In genomic region chr5:16465544-16466432, GRCh38 we compare ENCODE assay signal across 1 cellular context.
TF ChIP-seq lines count a peak whose summit lies in the region.

A gene with protein sequence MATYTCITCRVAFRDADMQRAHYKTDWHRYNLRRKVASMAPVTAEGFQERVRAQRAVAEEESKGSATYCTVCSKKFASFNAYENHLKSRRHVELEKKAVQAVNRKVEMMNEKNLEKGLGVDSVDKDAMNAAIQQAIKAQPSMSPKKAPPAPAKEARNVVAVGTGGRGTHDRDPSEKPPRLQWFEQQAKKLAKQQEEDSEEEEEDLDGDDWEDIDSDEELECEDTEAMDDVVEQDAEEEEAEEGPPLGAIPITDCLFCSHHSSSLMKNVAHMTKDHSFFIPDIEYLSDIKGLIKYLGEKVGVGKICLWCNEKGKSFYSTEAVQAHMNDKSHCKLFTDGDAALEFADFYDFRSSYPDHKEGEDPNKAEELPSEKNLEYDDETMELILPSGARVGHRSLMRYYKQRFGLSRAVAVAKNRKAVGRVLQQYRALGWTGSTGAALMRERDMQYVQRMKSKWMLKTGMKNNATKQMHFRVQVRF (minus strand): TSS chr5:16465800. CDS start chr5:16465665, 135 bp downstream.

TF ChIP-seq in HepG2, 621 proteins besides CTCF, POLR2A, EP300 and RAD21 (continued from another document and continues in another):
- TF ChIP-seq ZBTB37 (CRISPR knock-in tag; IDR thresholded peaks at IDR 0.05) = no peak
- TF ChIP-seq, protein P1, sequence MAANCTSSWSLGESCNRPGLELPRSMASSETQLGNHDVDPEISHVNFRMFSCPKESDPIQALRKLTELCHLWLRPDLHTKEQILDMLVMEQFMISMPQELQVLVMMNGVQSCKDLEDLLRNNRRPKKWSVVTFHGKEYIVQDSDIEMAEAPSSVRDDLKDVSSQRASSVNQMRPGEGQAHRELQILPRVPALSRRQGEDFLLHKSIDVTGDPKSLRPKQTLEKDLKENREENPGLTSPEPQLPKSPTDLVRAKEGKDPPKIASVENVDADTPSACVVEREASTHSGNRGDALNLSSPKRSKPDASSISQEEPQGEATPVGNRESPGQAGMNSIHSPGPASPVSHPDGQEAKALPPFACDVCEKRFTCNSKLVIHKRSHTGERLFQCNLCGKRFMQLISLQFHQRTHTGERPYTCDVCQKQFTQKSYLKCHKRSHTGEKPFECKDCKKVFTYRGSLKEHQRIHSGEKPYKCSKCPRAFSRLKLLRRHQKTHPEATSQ (CRISPR knock-in tag; IDR thresholded peaks at IDR 0.05; ENCODE audit: borderline replicate concordance) = no peak
- peak; percentile 62; the same call in 1 of the 2 replicates for TF ChIP-seq ZBTB20 (CRISPR knock-in tag; IDR thresholded peaks at IDR 0.05; ENCODE audit: borderline replicate concordance, low read depth)
- TF ChIP-seq JUND (CRISPR knock-in tag; IDR thresholded peaks at IDR 0.05) = no peak
- TF ChIP-seq, protein P2, sequence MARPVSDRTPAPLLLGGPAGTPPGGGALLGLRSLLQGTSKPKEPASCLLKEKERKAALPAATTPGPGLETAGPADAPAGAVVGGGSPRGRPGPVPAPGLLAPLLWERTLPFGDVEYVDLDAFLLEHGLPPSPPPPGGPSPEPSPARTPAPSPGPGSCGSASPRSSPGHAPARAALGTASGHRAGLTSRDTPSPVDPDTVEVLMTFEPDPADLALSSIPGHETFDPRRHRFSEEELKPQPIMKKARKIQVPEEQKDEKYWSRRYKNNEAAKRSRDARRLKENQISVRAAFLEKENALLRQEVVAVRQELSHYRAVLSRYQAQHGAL (CRISPR knock-in tag; IDR thresholded peaks at IDR 0.05; ENCODE audit: not compliant biosample characterization) = no peak
- TF ChIP-seq HMG20A (CRISPR knock-in tag; IDR thresholded peaks at IDR 0.05; ENCODE audit: borderline replicate concordance) = no peak
- peak; percentile 82; the same call in 1 of the 2 replicates for TF ChIP-seq NCOA1 (CRISPR knock-in tag; IDR thresholded peaks at IDR 0.05)
- TF ChIP-seq ZNF30 (CRISPR knock-in tag; IDR thresholded peaks at IDR 0.05) = no peak
- peak; percentile 74; the same call in 1 of the 2 replicates for TF ChIP-seq ZNF782 (CRISPR knock-in tag; IDR thresholded peaks at IDR 0.05; ENCODE audit: borderline replicate concordance)
- no peak for TF ChIP-seq MATR3 (CRISPR knock-in tag; IDR thresholded peaks at IDR 0.05)
- TF ChIP-seq ZNF33A (CRISPR knock-in tag; IDR thresholded peaks at IDR 0.05; ENCODE audit: borderline replicate concordance) = no peak
- no peak for TF ChIP-seq ZC3H4 (CRISPR knock-in tag; IDR thresholded peaks at IDR 0.05; ENCODE audit: borderline replicate concordance)
- TF ChIP-seq ZNF235 (CRISPR knock-in tag; IDR thresholded peaks at IDR 0.05; ENCODE audit: borderline replicate concordance) = peak; percentile 79; the same call in 1 of the 2 replicates
- TF ChIP-seq, protein P3, sequence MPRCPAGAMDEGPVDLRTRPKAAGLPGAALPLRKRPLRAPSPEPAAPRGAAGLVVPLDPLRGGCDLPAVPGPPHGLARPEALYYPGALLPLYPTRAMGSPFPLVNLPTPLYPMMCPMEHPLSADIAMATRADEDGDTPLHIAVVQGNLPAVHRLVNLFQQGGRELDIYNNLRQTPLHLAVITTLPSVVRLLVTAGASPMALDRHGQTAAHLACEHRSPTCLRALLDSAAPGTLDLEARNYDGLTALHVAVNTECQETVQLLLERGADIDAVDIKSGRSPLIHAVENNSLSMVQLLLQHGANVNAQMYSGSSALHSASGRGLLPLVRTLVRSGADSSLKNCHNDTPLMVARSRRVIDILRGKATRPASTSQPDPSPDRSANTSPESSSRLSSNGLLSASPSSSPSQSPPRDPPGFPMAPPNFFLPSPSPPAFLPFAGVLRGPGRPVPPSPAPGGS (CRISPR knock-in tag; IDR thresholded peaks at IDR 0.05) = peak; percentile 57; the same call in 1 of the 2 replicates
- TF ChIP-seq, protein P4, sequence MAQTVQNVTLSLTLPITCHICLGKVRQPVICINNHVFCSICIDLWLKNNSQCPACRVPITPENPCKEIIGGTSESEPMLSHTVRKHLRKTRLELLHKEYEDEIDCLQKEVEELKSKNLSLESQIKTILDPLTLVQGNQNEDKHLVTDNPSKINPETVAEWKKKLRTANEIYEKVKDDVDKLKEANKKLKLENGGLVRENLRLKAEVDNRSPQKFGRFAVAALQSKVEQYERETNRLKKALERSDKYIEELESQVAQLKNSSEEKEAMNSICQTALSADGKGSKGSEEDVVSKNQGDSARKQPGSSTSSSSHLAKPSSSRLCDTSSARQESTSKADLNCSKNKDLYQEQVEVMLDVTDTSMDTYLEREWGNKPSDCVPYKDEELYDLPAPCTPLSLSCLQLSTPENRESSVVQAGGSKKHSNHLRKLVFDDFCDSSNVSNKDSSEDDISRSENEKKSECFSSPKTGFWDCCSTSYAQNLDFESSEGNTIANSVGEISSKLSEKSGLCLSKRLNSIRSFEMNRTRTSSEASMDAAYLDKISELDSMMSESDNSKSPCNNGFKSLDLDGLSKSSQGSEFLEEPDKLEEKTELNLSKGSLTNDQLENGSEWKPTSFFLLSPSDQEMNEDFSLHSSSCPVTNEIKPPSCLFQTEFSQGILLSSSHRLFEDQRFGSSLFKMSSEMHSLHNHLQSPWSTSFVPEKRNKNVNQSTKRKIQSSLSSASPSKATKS (CRISPR knock-in tag; IDR thresholded peaks at IDR 0.05) = no peak
- TF ChIP-seq, protein P5, sequence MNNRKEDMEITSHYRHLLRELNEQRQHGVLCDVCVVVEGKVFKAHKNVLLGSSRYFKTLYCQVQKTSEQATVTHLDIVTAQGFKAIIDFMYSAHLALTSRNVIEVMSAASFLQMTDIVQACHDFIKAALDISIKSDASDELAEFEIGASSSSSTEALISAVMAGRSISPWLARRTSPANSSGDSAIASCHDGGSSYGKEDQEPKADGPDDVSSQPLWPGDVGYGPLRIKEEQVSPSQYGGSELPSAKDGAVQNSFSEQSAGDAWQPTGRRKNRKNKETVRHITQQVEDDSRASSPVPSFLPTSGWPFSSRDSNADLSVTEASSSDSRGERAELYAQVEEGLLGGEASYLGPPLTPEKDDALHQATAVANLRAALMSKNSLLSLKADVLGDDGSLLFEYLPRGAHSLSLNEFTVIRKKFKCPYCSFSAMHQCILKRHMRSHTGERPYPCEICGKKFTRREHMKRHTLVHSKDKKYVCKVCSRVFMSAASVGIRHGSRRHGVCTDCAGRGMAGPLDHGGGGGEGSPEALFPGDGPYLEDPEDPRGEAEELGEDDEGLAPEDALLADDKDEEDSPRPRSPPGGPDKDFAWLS (CRISPR knock-in tag; IDR thresholded peaks at IDR 0.05; ENCODE audit: borderline replicate concordance) = no peak
- no peak for TF ChIP-seq ZNF468 (CRISPR knock-in tag; IDR thresholded peaks at IDR 0.05)
- TF ChIP-seq ZNF598 (CRISPR knock-in tag; IDR thresholded peaks at IDR 0.05; ENCODE audit: borderline replicate concordance) = peak; percentile 31; the same call in 1 of the 2 replicates
- TF ChIP-seq SNAI1 (CRISPR knock-in tag; IDR thresholded peaks at IDR 0.05; ENCODE audit: borderline replicate concordance) = peak; percentile 72; the same call in 1 of the 2 replicates
- no peak for TF ChIP-seq PLRG1 (conservative IDR thresholded peaks at IDR 0.05)
- TF ChIP-seq WIZ (CRISPR knock-in tag; IDR thresholded peaks at IDR 0.05) = no peak
- TF ChIP-seq ZFP62 (CRISPR knock-in tag; IDR thresholded peaks at IDR 0.05) = no peak
- TF ChIP-seq HES4 (CRISPR knock-in tag; IDR thresholded peaks at IDR 0.05; ENCODE audit: borderline replicate concordance) = peak; percentile 87
- 0 out of 2 replicates have a peak, but pooled peaks have one; percentile 6 for TF ChIP-seq ZNF33B (CRISPR knock-in tag; IDR thresholded peaks at IDR 0.05)
- TF ChIP-seq ZSCAN31 (CRISPR knock-in tag; IDR thresholded peaks at IDR 0.05; ENCODE audit: low read depth) = peak; percentile 93
- peak; percentile 82; the same call in 1 of the 2 replicates for TF ChIP-seq ZNF350 (CRISPR knock-in tag; IDR thresholded peaks at IDR 0.05; ENCODE audit: borderline replicate concordance, low read depth)
- TF ChIP-seq EHMT2 (IDR thresholded peaks at IDR 0.05; ENCODE audit: borderline replicate concordance, low read depth, low read length) = no peak
- TF ChIP-seq, protein P6, sequence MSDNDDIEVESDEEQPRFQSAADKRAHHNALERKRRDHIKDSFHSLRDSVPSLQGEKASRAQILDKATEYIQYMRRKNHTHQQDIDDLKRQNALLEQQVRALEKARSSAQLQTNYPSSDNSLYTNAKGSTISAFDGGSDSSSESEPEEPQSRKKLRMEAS (IDR thresholded peaks at IDR 0.05) = peak; percentile 75
- TF ChIP-seq U2AF2 (IDR thresholded peaks at IDR 0.05; ENCODE audit: low read depth, low read length) = no peak
- no peak for TF ChIP-seq PAF1 (CRISPR knock-in tag; IDR thresholded peaks at IDR 0.05)
- peak; percentile 97 for TF ChIP-seq PHF20 (CRISPR knock-in tag; IDR thresholded peaks at IDR 0.05)
- peak; percentile 49 for TF ChIP-seq ATF7-NPFF (CRISPR knock-in tag; IDR thresholded peaks at IDR 0.05; ENCODE audit: low read depth)
- TF ChIP-seq, protein P7, sequence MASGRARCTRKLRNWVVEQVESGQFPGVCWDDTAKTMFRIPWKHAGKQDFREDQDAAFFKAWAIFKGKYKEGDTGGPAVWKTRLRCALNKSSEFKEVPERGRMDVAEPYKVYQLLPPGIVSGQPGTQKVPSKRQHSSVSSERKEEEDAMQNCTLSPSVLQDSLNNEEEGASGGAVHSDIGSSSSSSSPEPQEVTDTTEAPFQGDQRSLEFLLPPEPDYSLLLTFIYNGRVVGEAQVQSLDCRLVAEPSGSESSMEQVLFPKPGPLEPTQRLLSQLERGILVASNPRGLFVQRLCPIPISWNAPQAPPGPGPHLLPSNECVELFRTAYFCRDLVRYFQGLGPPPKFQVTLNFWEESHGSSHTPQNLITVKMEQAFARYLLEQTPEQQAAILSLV (CRISPR knock-in tag; IDR thresholded peaks at IDR 0.05; ENCODE audit: borderline replicate concordance) = no peak
- peak; percentile 80 for TF ChIP-seq TBX2 (CRISPR knock-in tag; IDR thresholded peaks at IDR 0.05; ENCODE audit: borderline replicate concordance)
- TF ChIP-seq, protein P8, sequence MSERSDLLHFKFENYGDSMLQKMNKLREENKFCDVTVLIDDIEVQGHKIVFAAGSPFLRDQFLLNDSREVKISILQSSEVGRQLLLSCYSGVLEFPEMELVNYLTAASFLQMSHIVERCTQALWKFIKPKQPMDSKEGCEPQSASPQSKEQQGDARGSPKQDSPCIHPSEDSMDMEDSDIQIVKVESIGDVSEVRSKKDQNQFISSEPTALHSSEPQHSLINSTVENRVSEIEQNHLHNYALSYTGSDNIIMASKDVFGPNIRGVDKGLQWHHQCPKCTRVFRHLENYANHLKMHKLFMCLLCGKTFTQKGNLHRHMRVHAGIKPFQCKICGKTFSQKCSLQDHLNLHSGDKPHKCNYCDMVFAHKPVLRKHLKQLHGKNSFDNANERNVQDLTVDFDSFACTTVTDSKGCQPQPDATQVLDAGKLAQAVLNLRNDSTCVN (CRISPR knock-in tag; IDR thresholded peaks at IDR 0.05; ENCODE audit: borderline replicate concordance) = peak; percentile 62; the same call in 1 of the 2 replicates
- no peak for TF ChIP-seq HNRNPUL1 (IDR thresholded peaks at IDR 0.05; ENCODE audit: low read depth, low read length)
- no peak for TF ChIP-seq ZMYM3 (CRISPR knock-in tag; IDR thresholded peaks at IDR 0.05)
- no peak for TF ChIP-seq ZNF580 (CRISPR knock-in tag; IDR thresholded peaks at IDR 0.05; ENCODE audit: borderline replicate concordance, low read depth)
- peak; percentile 98 for TF ChIP-seq HDAC1 (CRISPR knock-in tag; IDR thresholded peaks at IDR 0.05)
- TF ChIP-seq TCF7L2 (IDR thresholded peaks at IDR 0.05; ENCODE audit: low read depth, low read length) = no peak
- TF ChIP-seq ZNF432 (CRISPR knock-in tag; IDR thresholded peaks at IDR 0.05; ENCODE audit: borderline replicate concordance) = no peak
- TF ChIP-seq NFYC (CRISPR knock-in tag; IDR thresholded peaks at IDR 0.05) = peak; percentile 68
- no peak; the same call in 1 of the 2 replicates for TF ChIP-seq ZSCAN20 (CRISPR knock-in tag; IDR thresholded peaks at IDR 0.05; ENCODE audit: borderline replicate concordance)
- TF ChIP-seq JDP2 (CRISPR knock-in tag; IDR thresholded peaks at IDR 0.05; ENCODE audit: borderline replicate concordance) = no peak
- no peak for TF ChIP-seq TOE1 (CRISPR knock-in tag; IDR thresholded peaks at IDR 0.05)
- TF ChIP-seq ZBTB4 (CRISPR knock-in tag; IDR thresholded peaks at IDR 0.05; ENCODE audit: borderline replicate concordance) = peak; percentile 87; the same call in 1 of the 2 replicates
- TF ChIP-seq NFRKB (IDR thresholded peaks at IDR 0.05) = no peak
